ENCODE assay signal across 1 cellular context in genomic region chr11:65575568-65576231, GRCh38.
TF ChIP-seq lines count a peak whose summit lies in the region.

EHBP1L1 (plus strand) TSS chr11:65576053; CDS start chr11:65576303, 250 bp downstream.

TF ChIP-seq in HCT116, 20 proteins besides CTCF, POLR2A, EP300 and RAD21 (continued from another document):
- TF ChIP-seq REST (IDR thresholded peaks at IDR 0.05; ENCODE audit: low read depth) (no peak), ZNF274 (IDR thresholded peaks at IDR 0.05; ENCODE audit: low read depth, low read length) (no peak), FOSL1 (IDR thresholded peaks at IDR 0.05; ENCODE audit: low read depth) (no peak), POLR2AphosphoS5 (IDR thresholded peaks at IDR 0.05; ENCODE audit: low read depth, low read length) (0 out of 2 replicates have a peak, but pooled peaks have one; percentile 49), ELF1 (IDR thresholded peaks at IDR 0.05; ENCODE audit: borderline replicate concordance, low read depth) (no peak)
